20 cellular contexts compared by ENCODE assay signal in the genomic region with DNA sequence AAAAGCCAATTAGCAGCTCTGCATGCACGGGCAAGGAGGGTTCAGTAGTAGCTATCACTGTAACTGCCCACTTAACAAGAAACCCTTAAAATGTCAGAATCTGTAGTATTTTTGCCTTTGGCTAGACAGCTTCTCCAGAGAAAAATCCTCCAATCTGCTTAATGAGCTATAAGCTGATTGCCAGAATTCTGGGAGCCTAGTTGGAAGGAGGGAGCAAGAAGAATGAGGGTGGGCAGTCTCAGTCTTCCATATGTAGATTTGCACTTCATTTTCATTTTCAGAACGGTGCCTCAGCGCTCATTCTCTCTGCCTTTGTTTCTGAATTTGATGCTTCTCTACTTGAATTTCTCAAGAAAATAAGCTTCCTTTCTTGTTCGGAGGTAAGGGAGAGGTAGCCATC. TPM values are rescaled to one million over a fixed set of nuclear protein-coding genes. Genes with fewer than 3 reads are reported as not detected.
DNase-seq lines count a peak whose midpoint lies in the region; ATAC-seq, FAIRE-seq and TF ChIP-seq lines count a peak whose summit lies in the region.
"Had no signal": no experiment of that assay in that cellular context is flagged by ENCODE, and none has a peak within 500 bp of the region (broad histone marks: within the 10 kb centered on the region; RNA-seq: fewer than 3 reads in every experiment).

No MANE protein-coding gene starts in this region.

- no peak overlapping the region for H3K4me3 ChIP-seq in ectodermal cell (ENCODE audit: insufficient read depth, low read depth, low read length)
- H3K4me3 ChIP-seq: BLaER1, Peyer's patch had no signal

- no peaks in the 10 kb centered on the region for H3K36me3 ChIP-seq in ectodermal cell (ENCODE audit: control insufficient read depth, insufficient read depth, low read length)
- H3K36me3 ChIP-seq: BLaER1, Peyer's patch had no signal

- H3K27me3 ChIP-seq in ectodermal cell (ENCODE audit: control insufficient read depth, insufficient read depth, low read length, poor library complexity, severe bottlenecking) = no peaks in the 10 kb centered on the region
- H3K27me3 ChIP-seq: BLaER1, Peyer's patch had no signal

- H3K4me1 ChIP-seq in ectodermal cell (ENCODE audit: control insufficient read depth, insufficient read depth, low read length) = no peaks in the 10 kb centered on the region
- H3K4me1 ChIP-seq: BLaER1, Peyer's patch had no signal

- TF ChIP-seq CTCF in D721Med (IDR thresholded peaks at IDR 0.05; ENCODE audit: insufficient read depth, missing control alignments) (no peak), GM10266 (IDR thresholded peaks at IDR 0.05; ENCODE audit: control insufficient read depth, insufficient read depth, low read depth, missing control alignments) (no peak)

- DNase-seq in D341Med (ENCODE audit: low spot score) (peak; percentile 62), D721Med (ENCODE audit: insufficient read length, low spot score) (no peak), NCI-H82 treated with DMSO at 0.1 percent for 48 hours (lab: John Stamatoyannopoulos, UW; ENCODE audit: unreplicated experiment) (peak; percentile 90), GM10266 (ENCODE audit: extremely low spot score) (no peak), Kasumi-1 (lab: John Stamatoyannopoulos, UW) (no peak)
- no peak for DNase-seq in activated T-cell treated with anti-CD3 and anti-CD28 coated beads, Interleukin-2, amount 50 U/mL, for 48 hours
- DNase-seq: CD4-positive, alpha-beta T cell; COR-L47; NCI-H1092; NCI-H146; NCI-H2029; NCI-H446 treated with DMSO at 0.1 percent for 48 hours; NK-92 treated with Interleukin-12 subunit alpha and Interleukin-12 subunit beta, amount 100 ng/mL, for 24 hours; Peyer's patch had no signal

- H3K27ac ChIP-seq in ectodermal cell (ENCODE audit: insufficient read depth, low read depth, low read length, poor library complexity, severe bottlenecking) = peak overlapping the region; percentile 31
- H3K27ac ChIP-seq: BLaER1, Peyer's patch had no signal

- ATAC-seq in GM21390 (IDR thresholded peaks at IDR 0.05; ENCODE audit: unreplicated experiment) = no peak
- ATAC-seq: SK-N-SH treated with all-trans-retinoic acid at 6 μM for 48 hours had no signal

- 83 to 93% methylated on average over 3 to 4 of the region's 4 CpGs for WGBS in ectodermal cell, 2 experiments

- peak; percentile 93 for FAIRE-seq in D721Med (lab: Jason Lieb, UNC)
- FAIRE-seq: G401.6, H54 had no signal

- H3K9me3 ChIP-seq in ectodermal cell (ENCODE audit: control insufficient read depth, low read length) = no peaks in the 10 kb centered on the region
- H3K9me3 ChIP-seq: BLaER1, Peyer's patch had no signal

RNA-seq across cellular contexts. Expression of a gene that starts 53.7 kb away (rescaled TPM):
- polyA plus RNA-seq in ectodermal cell (2013, experiment 1 of 4) = 68.4 TPM
- polyA plus RNA-seq in ectodermal cell (2013, experiment 2 of 4) = 58.9 TPM
- 57.1 TPM for polyA plus RNA-seq in ectodermal cell (2013, experiment 3 of 4)
- 62.8 TPM for polyA plus RNA-seq in ectodermal cell (2013, experiment 4 of 4)

Comparison
In these comparisons a context has a peak if more than half of its experiments do, and no peak if none do; other contexts are left out.
1. DNase-seq: peak in D341Med (single experiment) and NCI-H82 treated with DMSO at 0.1 percent for 48 hours (single experiment); none in D721Med (single experiment), GM10266 (single experiment), Kasumi-1 (0 of 2) and activated T-cell treated with anti-CD3 and anti-CD28 coated beads, Interleukin-2, amount 50 U/mL, for 48 hours (0 of 2).